8 cellular contexts compared by ENCODE assay signal in genomic region chr2:39124770-39125075, GRCh38. TPM values are rescaled to one million over a fixed set of nuclear protein-coding genes. Genes with fewer than 3 reads are reported as not detected.
DNase-seq lines count a peak whose midpoint lies in the region; FAIRE-seq and TF ChIP-seq lines count a peak whose summit lies in the region.

No MANE protein-coding gene starts in this region.

- no peaks in the 10 kb centered on the region for H3K36me3 Mint-ChIP-seq in progenitor cell of endocrine pancreas (ENCODE audit: insufficient read depth)

- peak overlapping the region; percentile 82 for H3K4me3 Mint-ChIP-seq in progenitor cell of endocrine pancreas (ENCODE audit: low read depth)

- TF ChIP-seq POLR2A in GM12891 (IDR thresholded peaks at IDR 0.05; ENCODE audit: low read depth, low read length): no peak

- peaks cover 22% of the 10 kb centered on the region for H3K4me1 Mint-ChIP-seq in progenitor cell of endocrine pancreas (ENCODE audit: low read depth)

- no peak for FAIRE-seq in GM12891 (lab: Jason Lieb, UNC)

- peak overlapping the region; percentile 94 for H3K27ac Mint-ChIP-seq in progenitor cell of endocrine pancreas

- peak overlapping the region; percentile 78 for H3K4me3 ChIP-seq in fibroblast of pulmonary artery (replicated peaks; ENCODE audit: low read depth, low read length)

- TF ChIP-seq CTCF in fibroblast of pulmonary artery (IDR thresholded peaks at IDR 0.05; ENCODE audit: low read length, missing control alignments) (no peak), progenitor cell of endocrine pancreas (IDR thresholded peaks at IDR 0.05; ENCODE audit: unreplicated experiment) (no peak)

- H3K9me3 Mint-ChIP-seq in progenitor cell of endocrine pancreas (ENCODE audit: low read depth): no peaks in the 10 kb centered on the region

- no peaks in the 10 kb centered on the region for H3K27me3 Mint-ChIP-seq in progenitor cell of endocrine pancreas

- DNase-seq in NCI-H748 (lab: John Stamatoyannopoulos, UW; ENCODE audit: unreplicated experiment) (peak; percentile 67), NCI-H748 treated with DMSO at 0.1 percent for 48 hours (lab: John Stamatoyannopoulos, UW) (no peak), fibroblast of pulmonary artery (ENCODE audit: low read depth) (no peak), progenitor cell of endocrine pancreas (ENCODE audit: low spot score, unreplicated experiment) (peak; percentile 15), HCEC 1CT (no peak), GM12891 (ENCODE audit: insufficient read length, low spot score) (no peak)
- peak; percentile 22 for DNase-seq in activated CD4-positive, alpha-beta T cell treated with anti-CD3 and anti-CD28 coated beads, Interleukin-2, amount 50 U/mL, for 1 hour
- DNase-seq in effector CD4-positive, alpha-beta T cell: no peak

TF ChIP-seq in GM12891, 5 proteins besides CTCF, POLR2A, EP300 and RAD21:
- no peak for TF ChIP-seq TAF1 (IDR thresholded peaks at IDR 0.05; ENCODE audit: low read depth, low read length)
TF ChIP-seq in GM12891: peak in this region for 0.

RNA-seq across cellular contexts. Expression of gene SOS1, which starts 3.9 kb away (rescaled TPM):
- total RNA-seq in progenitor cell of endocrine pancreas: 68.3 and 77.0 TPM in 2 replicates
- 3.8 TPM for polyA plus RNA-seq in GM12891 (2012; ENCODE audit: low read depth, missing spikeins)

Comparison
In these comparisons a context has a peak if more than half of its experiments do, and no peak if none do; other contexts are left out.
1. DNase-seq: peak in NCI-H748 (single experiment), activated CD4-positive, alpha-beta T cell treated with anti-CD3 and anti-CD28 coated beads, Interleukin-2, amount 50 U/mL, for 1 hour (single experiment) and progenitor cell of endocrine pancreas (single experiment); none in NCI-H748 treated with DMSO at 0.1 percent for 48 hours (single experiment), fibroblast of pulmonary artery (single experiment), HCEC 1CT (single experiment), GM12891 (single experiment) and effector CD4-positive, alpha-beta T cell (single experiment).